Comparison of ENCODE assay signal across 12 cellular contexts in the genomic region with DNA sequence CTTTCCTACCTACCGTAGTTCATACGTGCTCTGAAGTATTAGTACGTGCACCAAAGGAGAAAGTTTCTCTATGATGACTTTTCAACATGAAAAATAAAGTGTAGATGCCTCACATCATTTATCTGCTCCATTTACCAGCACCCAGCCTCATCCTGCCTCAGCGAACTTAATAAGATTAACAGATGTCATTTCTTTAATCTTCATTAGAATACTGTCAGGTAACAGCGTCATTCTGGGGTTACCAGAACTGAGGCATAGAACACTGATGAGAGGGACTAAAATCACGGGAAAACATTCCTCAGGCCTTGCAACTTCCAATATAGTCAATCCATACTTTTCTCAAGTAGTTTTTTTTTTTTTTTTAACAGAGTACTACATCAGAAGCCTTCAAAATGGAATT.
DNase-seq lines count a peak whose midpoint lies in the region; FAIRE-seq and TF ChIP-seq lines count a peak whose summit lies in the region.
"Had no signal": no experiment of that assay in that cellular context is flagged by ENCODE, and none has a peak within 500 bp of the region (broad histone marks: within the 10 kb centered on the region; RNA-seq: fewer than 3 reads in every experiment).

No MANE protein-coding gene starts in this region.

- FAIRE-seq in D721Med (lab: Jason Lieb, UNC): peak; percentile 96
- FAIRE-seq: G401.6, GM12892, H1 had no signal

- DNase-seq in NCI-H524 (lab: John Stamatoyannopoulos, UW) (peak; percentile 3 to 61), NCI-H524 treated with DMSO at 0.1 percent for 48 hours (lab: John Stamatoyannopoulos, UW) (no peak), D721Med (ENCODE audit: insufficient read length, low spot score) (peak; percentile 33), NCI-H82 treated with DMSO at 0.1 percent for 48 hours (lab: John Stamatoyannopoulos, UW; ENCODE audit: unreplicated experiment) (peak; percentile 65), NCI-H69 (lab: John Stamatoyannopoulos, UW) (no peak), activated gamma-delta T cell (lab: John Stamatoyannopoulos, UW) (no peak)
- DNase-seq: CD8-positive, alpha-beta T cell; DND-41; H7 had no signal

- TF ChIP-seq CTCF in D721Med (IDR thresholded peaks at IDR 0.05; ENCODE audit: insufficient read depth, missing control alignments): no peak

Comparison
In these comparisons a context has a peak if more than half of its experiments do, and no peak if none do; other contexts are left out.
1. DNase-seq: peak in NCI-H524 (2 of 2), D721Med (single experiment) and NCI-H82 treated with DMSO at 0.1 percent for 48 hours (single experiment); none in NCI-H524 treated with DMSO at 0.1 percent for 48 hours (single experiment), NCI-H69 (single experiment) and activated gamma-delta T cell (single experiment).